In the genomic region with DNA sequence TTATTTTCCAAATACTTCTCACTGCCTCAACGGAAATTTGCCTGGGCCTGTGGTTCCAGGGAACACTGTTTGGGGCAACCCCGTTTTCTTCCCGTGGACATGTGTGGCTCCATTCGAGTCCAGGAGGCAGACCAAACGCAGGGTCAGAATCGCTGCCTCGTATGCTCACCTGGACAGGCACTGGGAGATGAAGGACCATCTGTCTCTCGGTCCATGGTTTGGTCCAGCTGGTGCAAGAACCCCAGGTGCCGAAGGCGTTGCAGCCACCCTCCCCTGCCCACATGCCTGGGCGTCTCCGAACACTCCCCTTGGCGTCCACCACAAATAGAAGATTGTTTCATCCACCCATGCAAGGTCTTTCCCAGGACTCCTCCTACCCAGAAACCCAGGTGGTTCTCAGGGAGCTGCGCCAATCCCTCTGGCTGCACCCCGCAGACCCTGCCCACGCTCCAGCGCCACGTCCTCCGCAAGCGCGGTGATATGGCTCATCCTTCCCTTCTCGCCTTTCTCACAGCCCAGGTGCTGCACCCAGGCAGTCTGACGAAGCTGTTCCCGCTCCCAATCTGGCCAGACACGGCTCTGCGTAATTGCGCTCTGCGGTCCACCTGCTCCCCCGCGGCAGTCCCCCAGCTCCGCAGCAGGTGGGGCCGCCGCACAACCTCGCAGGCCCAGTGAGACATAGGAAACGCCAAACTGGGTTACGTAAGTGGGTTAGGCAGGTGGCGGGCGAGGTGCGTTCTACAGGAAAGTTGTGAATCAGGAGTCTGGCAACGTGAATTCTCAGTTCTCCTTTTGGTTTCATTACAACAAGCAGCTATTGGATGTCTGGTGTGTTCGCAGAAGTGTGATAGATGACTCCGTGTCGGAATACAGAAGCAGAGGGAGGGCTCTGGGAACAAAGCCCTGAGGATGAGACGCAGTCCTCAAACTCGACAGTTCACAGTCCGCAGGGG, we compare ENCODE assay signal across 8 cellular contexts.
DNase-seq lines count a peak whose midpoint lies in the region; ATAC-seq and TF ChIP-seq lines count a peak whose summit lies in the region.

No MANE protein-coding gene starts in this region.

- ATAC-seq in GM21515 (IDR thresholded peaks at IDR 0.05; ENCODE audit: unreplicated experiment) = peak; percentile 83
- peak; percentile 90 for ATAC-seq in esophagus mucosa

- peak overlapping the region; percentile 81 for H3K4me3 Mint-ChIP-seq in type B pancreatic cell

- peak overlapping the region; percentile 87 for H3K27ac Mint-ChIP-seq in type B pancreatic cell

- peaks cover 3% of the 10 kb centered on the region for H3K36me3 Mint-ChIP-seq in type B pancreatic cell

- TF ChIP-seq CTCF in type B pancreatic cell (conservative IDR thresholded peaks at IDR 0.05) = peak; percentile 44

- DNase-seq in EH (ENCODE audit: low read depth) = peak; percentile 34
- peak; percentile 10 for DNase-seq in KG1 (lab: John Stamatoyannopoulos, UW)
- peak; percentile 70 for DNase-seq in SW480 (ENCODE audit: low spot score)
- peak; percentile 18 for DNase-seq in myocyte (ENCODE audit: low read depth)
- DNase-seq in type B pancreatic cell (ENCODE audit: extremely low spot score, unreplicated experiment) = no peak
- no peak for DNase-seq in NCI-H1694 (lab: John Stamatoyannopoulos, UW)

- H3K9me3 Mint-ChIP-seq in type B pancreatic cell = peaks cover 5% of the 10 kb centered on the region

- peaks cover 18% of the 10 kb centered on the region for H3K27me3 Mint-ChIP-seq in type B pancreatic cell

- H3K4me1 Mint-ChIP-seq in type B pancreatic cell (ENCODE audit: unreplicated experiment) = peaks cover 11% of the 10 kb centered on the region

Comparison
In these comparisons a context has a peak if more than half of its experiments do, and no peak if none do; other contexts are left out.
1. DNase-seq: peak in EH (single experiment), KG1 (single experiment), SW480 (single experiment) and myocyte (single experiment); none in type B pancreatic cell (single experiment) and NCI-H1694 (single experiment).